In genomic region chr1:234500269-234500668, GRCh38 we compare ENCODE assay signal across 8 cellular contexts. TPM values are rescaled to one million over a fixed set of nuclear protein-coding genes. Genes with fewer than 3 reads are reported as not detected.
DNase-seq lines count a peak whose midpoint lies in the region; ATAC-seq and TF ChIP-seq lines count a peak whose summit lies in the region.

No MANE protein-coding gene starts in this region.

- no peak for TF ChIP-seq CTCF in gastroesophageal sphincter (IDR thresholded peaks at IDR 0.05)

- H3K27me3 ChIP-seq in SJCRH30 (no peaks in the 10 kb centered on the region), gastroesophageal sphincter (no peaks in the 10 kb centered on the region), subcutaneous abdominal adipose tissue (ENCODE audit: control insufficient read depth in 5 of 5, insufficient read depth in 4 of 5, low read length in 5 of 5) (no peaks in the 10 kb centered on the region)

- 14 to 42% methylated on average over 2 of the region's 2 CpGs for WGBS in gastroesophageal sphincter (ENCODE audit: low coverage in 1 of 2), 2 donors

- peak; percentile 47 to 71 for DNase-seq in activated CD4-positive, alpha-beta T cell treated with anti-CD3 and anti-CD28 coated beads, Interleukin-2, amount 50 U/mL, for 48 hours
- DNase-seq in activated CD4-positive, alpha-beta T cell treated with anti-CD3 and anti-CD28 coated beads for 4 hours, result no peak
- peak; percentile 44 to 72 for DNase-seq in SJCRH30

- TF ChIP-seq EP300 in gastroesophageal sphincter (IDR thresholded peaks at IDR 0.05), result no peak

- no peak for TF ChIP-seq POLR2A in gastroesophageal sphincter (IDR thresholded peaks at IDR 0.05)

- H3K36me3 ChIP-seq in SJCRH30 (no peaks in the 10 kb centered on the region), gastroesophageal sphincter (no peaks in the 10 kb centered on the region), subcutaneous abdominal adipose tissue (ENCODE audit: control insufficient read depth in 5 of 5, insufficient read depth in 5 of 5, low read length in 5 of 5) (no peaks in the 10 kb centered on the region)

- H3K9me3 ChIP-seq in SJCRH30 (replicated peaks), result no peaks in the 10 kb centered on the region
- no peaks in the 10 kb centered on the region for H3K9me3 ChIP-seq in gastroesophageal sphincter
- no peaks in the 10 kb centered on the region for H3K9me3 ChIP-seq in subcutaneous abdominal adipose tissue (ENCODE audit: control insufficient read depth in 5 of 5, low read length in 5 of 5)

- H3K9ac ChIP-seq in subcutaneous abdominal adipose tissue (ENCODE audit: low read length in 5 of 5), result no peak overlapping the region

- H3K4me1 ChIP-seq in SJCRH30, result peaks cover 16% of the 10 kb centered on the region
- peaks cover 0 to 49% (median 17%) of the 10 kb centered on the region in 3 donors for H3K4me1 ChIP-seq in gastroesophageal sphincter
- peaks cover 8 to 31% (median 21%) of the 10 kb centered on the region in 5 donors for H3K4me1 ChIP-seq in subcutaneous abdominal adipose tissue (ENCODE audit: control insufficient read depth in 5 of 5, insufficient read depth in 5 of 5, low read length in 5 of 5)

- peak overlapping the region; percentile 51 for H3K4me3 ChIP-seq in SJCRH30
- no peak overlapping the region for H3K4me3 ChIP-seq in gastroesophageal sphincter
- peak overlapping the region in 1 of 5 donors; percentile 62 for H3K4me3 ChIP-seq in subcutaneous abdominal adipose tissue (ENCODE audit: low read depth in 1 of 5, low read length in 5 of 5)

- no peak overlapping the region; the same call in 1 of the 2 replicates for H3K27ac ChIP-seq in SJCRH30
- H3K27ac ChIP-seq in gastroesophageal sphincter, result peak overlapping the region; percentile 88 to 93 (median 91)
- H3K27ac ChIP-seq in subcutaneous abdominal adipose tissue (ENCODE audit: low read depth, low read length), result peak overlapping the region; percentile 90

- ATAC-seq in gastroesophageal sphincter (no peak), HG03354 (IDR thresholded peaks at IDR 0.05; ENCODE audit: poor library complexity, severe bottlenecking, unreplicated experiment) (no peak), GM21786 (IDR thresholded peaks at IDR 0.05; ENCODE audit: unreplicated experiment) (no peak), HG03139 (IDR thresholded peaks at IDR 0.05; ENCODE audit: unreplicated experiment) (no peak)

RNA-seq across cellular contexts. Expression of gene TARBP1, which starts 21.3 kb away (rescaled TPM):
- 13.9 and 14.8 TPM in 2 replicates for total RNA-seq in SJCRH30 (2014; rRNA removed; shearing (Covaris generic))
- total RNA-seq in gastroesophageal sphincter, result 1 to 10 TPM; 6.7 to 9.6 (median 8.7) TPM

Comparison
In these comparisons a context has a peak if more than half of its experiments do, and no peak if none do; other contexts are left out.
1. DNase-seq: peak in activated CD4-positive, alpha-beta T cell treated with anti-CD3 and anti-CD28 coated beads, Interleukin-2, amount 50 U/mL, for 48 hours (2 of 2) and SJCRH30 (2 of 2); none in activated CD4-positive, alpha-beta T cell treated with anti-CD3 and anti-CD28 coated beads for 4 hours (0 of 2).